1 cellular context compared by ENCODE assay signal in genomic region chr4:87911252-87911774, GRCh38.
A peak's percentile ranks its signal among the peaks of the same experiment; 100 is the strongest.
TF ChIP-seq lines count a peak whose summit lies in the region.

No MANE protein-coding gene starts in this region.

TF ChIP-seq in HepG2, 621 proteins besides CTCF, POLR2A, EP300 and RAD21 (continued from another document and continues in another):
- no peak for TF ChIP-seq MIER2 (CRISPR knock-in tag; IDR thresholded peaks at IDR 0.05)
- peak; percentile 41; the same call in 1 of the 2 replicates for TF ChIP-seq SATB2 (CRISPR knock-in tag; IDR thresholded peaks at IDR 0.05)
- TF ChIP-seq ZFAT (CRISPR knock-in tag; conservative IDR thresholded peaks at IDR 0.05), result no peak
- TF ChIP-seq TMF1 (CRISPR knock-in tag; IDR thresholded peaks at IDR 0.05; ENCODE audit: low read depth), result no peak
- TF ChIP-seq SP2 (CRISPR knock-in tag; IDR thresholded peaks at IDR 0.05), result no peak
- 0 out of 2 replicates have a peak, but pooled peaks have one; percentile 68 for TF ChIP-seq RERE (CRISPR knock-in tag; IDR thresholded peaks at IDR 0.05; ENCODE audit: low read depth)
- no peak for TF ChIP-seq ZNF451 (CRISPR knock-in tag; IDR thresholded peaks at IDR 0.05)
- no peak for TF ChIP-seq TRIM24 (CRISPR knock-in tag; IDR thresholded peaks at IDR 0.05)
- TF ChIP-seq PRDM10 (CRISPR knock-in tag; IDR thresholded peaks at IDR 0.05; ENCODE audit: low read depth), result 0 out of 2 replicates have a peak, but pooled peaks have one; percentile 31
- no peak for TF ChIP-seq ZNF883 (CRISPR knock-in tag; IDR thresholded peaks at IDR 0.05; ENCODE audit: not compliant biosample characterization)
- no peak for TF ChIP-seq PTBP1 (IDR thresholded peaks at IDR 0.05; ENCODE audit: low read depth, low read length, poor library complexity, severe bottlenecking)
- TF ChIP-seq DNMT3B (CRISPR knock-in tag; conservative IDR thresholded peaks at IDR 0.05), result 0 out of 2 replicates have a peak, but pooled peaks have one; percentile 30
- 0 out of 2 replicates have a peak, but pooled peaks have one; percentile 33 for TF ChIP-seq SPEN (CRISPR knock-in tag; IDR thresholded peaks at IDR 0.05; ENCODE audit: low read depth)
- TF ChIP-seq ZNF232 (CRISPR knock-in tag; IDR thresholded peaks at IDR 0.05; ENCODE audit: borderline replicate concordance), result peak; percentile 99
- no peak for TF ChIP-seq ZNF7 (CRISPR knock-in tag; IDR thresholded peaks at IDR 0.05)
- TF ChIP-seq ZFP36 (IDR thresholded peaks at IDR 0.05; ENCODE audit: borderline replicate concordance, low read depth, low read length, partially characterized antibody), result no peak
- no peak for TF ChIP-seq ZNF235 (CRISPR knock-in tag; IDR thresholded peaks at IDR 0.05; ENCODE audit: borderline replicate concordance)
- TF ChIP-seq HDAC2 (CRISPR knock-in tag; IDR thresholded peaks at IDR 0.05), result peak; percentile 91
- no peak for TF ChIP-seq MXD4 (CRISPR knock-in tag; IDR thresholded peaks at IDR 0.05)
- peak; percentile 46; the same call in 1 of the 2 replicates for TF ChIP-seq TARDBP (CRISPR knock-in tag; IDR thresholded peaks at IDR 0.05)
- no peak for TF ChIP-seq KMT2B (CRISPR knock-in tag; IDR thresholded peaks at IDR 0.05)
- TF ChIP-seq ZNF333 (CRISPR knock-in tag; IDR thresholded peaks at IDR 0.05; ENCODE audit: borderline replicate concordance), result no peak
- no peak for TF ChIP-seq ZNF230 (CRISPR knock-in tag; IDR thresholded peaks at IDR 0.05)
- TF ChIP-seq RFX1 (IDR thresholded peaks at IDR 0.05), result no peak
- peak; percentile 13; the same call in 1 of the 2 replicates for TF ChIP-seq HOXA3 (CRISPR knock-in tag; IDR thresholded peaks at IDR 0.05)
- no peak for TF ChIP-seq ATRX (CRISPR knock-in tag; IDR thresholded peaks at IDR 0.05; ENCODE audit: borderline replicate concordance)
- TF ChIP-seq KLF11 (CRISPR knock-in tag; IDR thresholded peaks at IDR 0.05), result peak; percentile 55; the same call in 1 of the 2 replicates
- peak in 1 of 2 experiments; percentile 21; a peak in 1 of 4 replicates for TF ChIP-seq NR2F1 (CRISPR knock-in tag; IDR thresholded peaks at IDR 0.05)
- TF ChIP-seq, protein P1, sequence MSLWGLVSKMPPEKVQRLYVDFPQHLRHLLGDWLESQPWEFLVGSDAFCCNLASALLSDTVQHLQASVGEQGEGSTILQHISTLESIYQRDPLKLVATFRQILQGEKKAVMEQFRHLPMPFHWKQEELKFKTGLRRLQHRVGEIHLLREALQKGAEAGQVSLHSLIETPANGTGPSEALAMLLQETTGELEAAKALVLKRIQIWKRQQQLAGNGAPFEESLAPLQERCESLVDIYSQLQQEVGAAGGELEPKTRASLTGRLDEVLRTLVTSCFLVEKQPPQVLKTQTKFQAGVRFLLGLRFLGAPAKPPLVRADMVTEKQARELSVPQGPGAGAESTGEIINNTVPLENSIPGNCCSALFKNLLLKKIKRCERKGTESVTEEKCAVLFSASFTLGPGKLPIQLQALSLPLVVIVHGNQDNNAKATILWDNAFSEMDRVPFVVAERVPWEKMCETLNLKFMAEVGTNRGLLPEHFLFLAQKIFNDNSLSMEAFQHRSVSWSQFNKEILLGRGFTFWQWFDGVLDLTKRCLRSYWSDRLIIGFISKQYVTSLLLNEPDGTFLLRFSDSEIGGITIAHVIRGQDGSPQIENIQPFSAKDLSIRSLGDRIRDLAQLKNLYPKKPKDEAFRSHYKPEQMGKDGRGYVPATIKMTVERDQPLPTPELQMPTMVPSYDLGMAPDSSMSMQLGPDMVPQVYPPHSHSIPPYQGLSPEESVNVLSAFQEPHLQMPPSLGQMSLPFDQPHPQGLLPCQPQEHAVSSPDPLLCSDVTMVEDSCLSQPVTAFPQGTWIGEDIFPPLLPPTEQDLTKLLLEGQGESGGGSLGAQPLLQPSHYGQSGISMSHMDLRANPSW (CRISPR knock-in tag; IDR thresholded peaks at IDR 0.05; ENCODE audit: borderline replicate concordance), result 0 out of 2 replicates have a peak, but pooled peaks have one; percentile 11
- TF ChIP-seq ZNF672 (CRISPR knock-in tag; IDR thresholded peaks at IDR 0.05), result no peak
- TF ChIP-seq NFYC (CRISPR knock-in tag; IDR thresholded peaks at IDR 0.05), result peak; percentile 35; the same call in 1 of the 2 replicates
- TF ChIP-seq, protein P2, sequence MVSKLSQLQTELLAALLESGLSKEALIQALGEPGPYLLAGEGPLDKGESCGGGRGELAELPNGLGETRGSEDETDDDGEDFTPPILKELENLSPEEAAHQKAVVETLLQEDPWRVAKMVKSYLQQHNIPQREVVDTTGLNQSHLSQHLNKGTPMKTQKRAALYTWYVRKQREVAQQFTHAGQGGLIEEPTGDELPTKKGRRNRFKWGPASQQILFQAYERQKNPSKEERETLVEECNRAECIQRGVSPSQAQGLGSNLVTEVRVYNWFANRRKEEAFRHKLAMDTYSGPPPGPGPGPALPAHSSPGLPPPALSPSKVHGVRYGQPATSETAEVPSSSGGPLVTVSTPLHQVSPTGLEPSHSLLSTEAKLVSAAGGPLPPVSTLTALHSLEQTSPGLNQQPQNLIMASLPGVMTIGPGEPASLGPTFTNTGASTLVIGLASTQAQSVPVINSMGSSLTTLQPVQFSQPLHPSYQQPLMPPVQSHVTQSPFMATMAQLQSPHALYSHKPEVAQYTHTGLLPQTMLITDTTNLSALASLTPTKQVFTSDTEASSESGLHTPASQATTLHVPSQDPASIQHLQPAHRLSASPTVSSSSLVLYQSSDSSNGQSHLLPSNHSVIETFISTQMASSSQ (IDR thresholded peaks at IDR 0.05; ENCODE audit: low read depth), result peak; percentile 62
- TF ChIP-seq, protein P2 (CRISPR knock-in tag; IDR thresholded peaks at IDR 0.05; ENCODE audit: borderline replicate concordance), result peak; percentile 73; the same call in 1 of the 2 replicates
- TF ChIP-seq SKI (IDR thresholded peaks at IDR 0.05; ENCODE audit: partially characterized antibody), result peak; percentile 84
- TF ChIP-seq GATAD2A (CRISPR knock-in tag; IDR thresholded peaks at IDR 0.05), result peak; percentile 95
- no peak for TF ChIP-seq ZSCAN25 (CRISPR knock-in tag; IDR thresholded peaks at IDR 0.05)
- TF ChIP-seq, protein P3, sequence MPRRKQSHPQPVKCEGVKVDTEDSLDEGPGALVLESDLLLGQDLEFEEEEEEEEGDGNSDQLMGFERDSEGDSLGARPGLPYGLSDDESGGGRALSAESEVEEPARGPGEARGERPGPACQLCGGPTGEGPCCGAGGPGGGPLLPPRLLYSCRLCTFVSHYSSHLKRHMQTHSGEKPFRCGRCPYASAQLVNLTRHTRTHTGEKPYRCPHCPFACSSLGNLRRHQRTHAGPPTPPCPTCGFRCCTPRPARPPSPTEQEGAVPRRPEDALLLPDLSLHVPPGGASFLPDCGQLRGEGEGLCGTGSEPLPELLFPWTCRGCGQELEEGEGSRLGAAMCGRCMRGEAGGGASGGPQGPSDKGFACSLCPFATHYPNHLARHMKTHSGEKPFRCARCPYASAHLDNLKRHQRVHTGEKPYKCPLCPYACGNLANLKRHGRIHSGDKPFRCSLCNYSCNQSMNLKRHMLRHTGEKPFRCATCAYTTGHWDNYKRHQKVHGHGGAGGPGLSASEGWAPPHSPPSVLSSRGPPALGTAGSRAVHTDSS (CRISPR knock-in tag; conservative IDR thresholded peaks at IDR 0.05), result no peak
- TF ChIP-seq DMTF1 (CRISPR knock-in tag; IDR thresholded peaks at IDR 0.05), result no peak
- TF ChIP-seq ZNF317 (CRISPR knock-in tag; IDR thresholded peaks at IDR 0.05), result peak; percentile 49; the same call in 1 of the 2 replicates
- TF ChIP-seq NCOA2 (CRISPR knock-in tag; IDR thresholded peaks at IDR 0.05), result peak; percentile 97
- peak; percentile 90 for TF ChIP-seq RXRB (CRISPR knock-in tag; IDR thresholded peaks at IDR 0.05; ENCODE audit: borderline replicate concordance)
- TF ChIP-seq ZNF644 (CRISPR knock-in tag; IDR thresholded peaks at IDR 0.05; ENCODE audit: low read depth), result 0 out of 2 replicates have a peak, but pooled peaks have one; percentile 21
- no peak; the same call in 1 of the 2 replicates for TF ChIP-seq ZNF274 (CRISPR knock-in tag; IDR thresholded peaks at IDR 0.05)
